ENCODE assay signal across 25 cellular contexts in genomic region chr3:10627884-10628572, GRCh38.
A peak's percentile ranks its signal among the peaks of the same experiment; 100 is the strongest.
DNase-seq lines count a peak whose midpoint lies in the region; ATAC-seq and TF ChIP-seq lines count a peak whose summit lies in the region.
"Had no signal": no experiment of that assay in that cellular context is flagged by ENCODE, and none has a peak within 500 bp of the region (broad histone marks: within the 10 kb centered on the region; RNA-seq: fewer than 3 reads in every experiment).

No MANE protein-coding gene starts in this region.

- TF ChIP-seq CTCF in RWPE2 (IDR thresholded peaks at IDR 0.05; ENCODE audit: poor library complexity, severe bottlenecking) (no peak), WERI-Rb-1 (IDR thresholded peaks at IDR 0.05; ENCODE audit: low read depth, low read length) (no peak)

- H3K4me1 ChIP-seq in RWPE2 (ENCODE audit: insufficient read depth, poor library complexity, severe bottlenecking), result no peaks in the 10 kb centered on the region
- H3K4me1 ChIP-seq: BLaER1, upper lobe of left lung had no signal

- H3K9me3 ChIP-seq in RWPE2 (ENCODE audit: severe bottlenecking), result no peaks in the 10 kb centered on the region
- H3K9me3 ChIP-seq in WERI-Rb-1 (ENCODE audit: severe bottlenecking), result no peaks in the 10 kb centered on the region
- H3K9me3 ChIP-seq: BLaER1, upper lobe of left lung had no signal

- H3K27ac ChIP-seq in RWPE2 (ENCODE audit: poor library complexity, severe bottlenecking) (no peak overlapping the region), WERI-Rb-1 (no peak overlapping the region)
- H3K27ac ChIP-seq: BLaER1, PC-9, skin epidermis, upper lobe of left lung had no signal

- intact Hi-C loops in cardiac septum (cut with DNase I) (no loop called here), left cardiac atrium (cut with DNase I) (no loop called here)

- H3K27me3 ChIP-seq in RWPE2 (ENCODE audit: insufficient read depth, poor library complexity, severe bottlenecking) (no peaks in the 10 kb centered on the region), WERI-Rb-1 (ENCODE audit: insufficient read depth, low read depth, severe bottlenecking) (no peaks in the 10 kb centered on the region)
- H3K27me3 ChIP-seq: BLaER1, upper lobe of left lung had no signal

- H3K36me3 ChIP-seq in RWPE2 (ENCODE audit: low read depth), result no peaks in the 10 kb centered on the region
- H3K36me3 ChIP-seq in WERI-Rb-1, result no peaks in the 10 kb centered on the region
- H3K36me3 ChIP-seq: BLaER1, upper lobe of left lung had no signal

- in situ Hi-C loops in ACHN (cut with HindIII; ENCODE audit: low pct_ligation_motif_present, low pct_unique_long_range_greater_than_20kb, low sequenced_read_pairs), result no loop called here

- peak; percentile 47 for DNase-seq in cardiac septum (ENCODE audit: low spot score)
- no peak for DNase-seq in left cardiac atrium
- DNase-seq in RWPE2 (ENCODE audit: low spot score), result no peak
- peak; percentile 17 for DNase-seq in left kidney (ENCODE audit: low read depth, low spot score)
- no peak for DNase-seq in ACHN
- DNase-seq in NCI-H2081 (lab: John Stamatoyannopoulos, UW), result no peak
- DNase-seq in WERI-Rb-1, result no peak
- DNase-seq: activated B cell treated with CpG ODN at 0.5 μM for 24 hours; activated CD4-positive, alpha-beta T cell treated with anti-CD3 and anti-CD28 coated beads, Interleukin-2, amount 50 U/mL, for 48 hours; activated CD8-positive, alpha-beta memory T cell treated with anti-CD3 and anti-CD28 coated beads, Interleukin-2, amount 50 U/mL, for 48 hours; activated naive CD8-positive, alpha-beta T cell treated with anti-CD3 and anti-CD28 coated beads, Interleukin-2, amount 10 ng/mL, durations not matched to agents 7 days and 5 days; EL; naive B cell; NCI-H1436 treated with DMSO at 0.1 percent for 48 hours; NCI-H510A; occipital lobe; SHP77; T1000 had no signal

- ATAC-seq in left cardiac atrium, result no peak
- 0 out of 3 replicates have a peak, but pooled peaks have one; percentile 27 for ATAC-seq in RWPE2 (ENCODE audit: low read depth)
- ATAC-seq in GM18858 (IDR thresholded peaks at IDR 0.05; ENCODE audit: unreplicated experiment), result no peak
- ATAC-seq: activated T-helper 17 cell treated with anti-CD3 and anti-CD28 coated beads, Interleukin-2, amount 50 U/mL, for 72 hours had no signal

- no peak overlapping the region for H3K4me3 ChIP-seq in RWPE2 (ENCODE audit: severe bottlenecking)
- no peak overlapping the region for H3K4me3 ChIP-seq in WERI-Rb-1 (ENCODE audit: low read depth, low read length)
- H3K4me3 ChIP-seq: BLaER1, dorsolateral prefrontal cortex, PC-9, skin epidermis, upper lobe of left lung had no signal

Comparison
In these comparisons a context has a peak if more than half of its experiments do, and no peak if none do; other contexts are left out.
1. DNase-seq: peak in cardiac septum (single experiment) and left kidney (single experiment); none in left cardiac atrium (single experiment), RWPE2 (single experiment), ACHN (single experiment), NCI-H2081 (0 of 2) and WERI-Rb-1 (single experiment).